ENCODE assay signal across 22 cellular contexts in the genomic region with DNA sequence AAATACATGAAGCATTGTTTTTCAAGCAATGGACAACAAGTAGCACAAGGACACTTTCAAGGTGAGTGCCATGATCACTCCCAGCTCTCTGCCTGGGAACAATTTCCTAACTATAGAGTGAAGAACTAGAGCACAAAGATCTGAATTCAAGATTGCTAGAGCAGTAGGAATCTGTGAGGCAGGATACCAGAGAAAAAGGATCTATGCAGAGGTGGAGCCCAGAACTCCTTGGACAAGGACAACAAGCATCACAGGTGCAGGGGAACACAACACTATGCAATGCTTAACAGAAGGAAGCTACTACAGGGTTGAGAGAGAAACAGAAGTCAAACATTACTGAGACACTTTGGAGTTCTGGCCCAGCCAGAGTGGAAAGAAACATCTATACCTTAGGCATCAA. TPM values are rescaled to one million over a fixed set of nuclear protein-coding genes. Genes with fewer than 3 reads are reported as not detected.
DNase-seq lines count a peak whose midpoint lies in the region; ATAC-seq, FAIRE-seq and TF ChIP-seq lines count a peak whose summit lies in the region.
"Had no signal": no experiment of that assay in that cellular context is flagged by ENCODE, and none has a peak within 500 bp of the region (broad histone marks: within the 10 kb centered on the region; RNA-seq: fewer than 3 reads in every experiment).

No MANE protein-coding gene starts in this region.

- no peak overlapping the region for H2BK15ac ChIP-seq in mesenchymal stem cell (ENCODE audit: low read depth, poor library complexity, severe bottlenecking)

- H3K79me2 ChIP-seq in GM23338 (replicated peaks; ENCODE audit: insufficient read depth) (peaks cover 100% of the 10 kb centered on the region), K562 (ENCODE audit: control insufficient read depth, insufficient read depth, low read length) (peaks cover 89% of the 10 kb centered on the region)

- POLR2A ChIA-PET in K562 (lab: Yijun Ruan, JAX) (interaction anchor here (0.6 to 2.9 kb wide), 7 partner anchors 12 to 1040 kb away, joined by 3 to 15 read pairs (median 3); partner anchors contain the start of genes ATL2 and SRSF7), T-cell (lab: Charles Lee) (interaction anchor here in 1 of 2 donors (0.7 to 0.8 kb wide), 2 partner anchors 14 to 399 kb away, joined by 3 read pairs; no protein-coding TSS in a partner anchor)

- CTCF ChIA-PET in K562 (lab: Yijun Ruan, JAX; ENCODE audit: low intra/inter-chr PET ratio) (no interaction called here), T-cell (lab: Charles Lee) (interaction anchor here in 1 of 2 donors (1.0 kb wide), 1 partner anchor 30 kb away, joined by 3 read pairs; no protein-coding TSS in a partner anchor)

- no peak overlapping the region for H3K23ac ChIP-seq in mesenchymal stem cell (ENCODE audit: low read length in 2 of 2)

- H3K4me2 ChIP-seq in GM23338 (no peak overlapping the region), K562 (ENCODE audit: insufficient read depth, low read length) (no peak overlapping the region), mesenchymal stem cell (ENCODE audit: low read length, poor library complexity, severe bottlenecking) (no peak overlapping the region)
- H3K4me2 ChIP-seq: BLaER1 had no signal

- peaks cover 10% of the 10 kb centered on the region for H3K79me1 ChIP-seq in mesenchymal stem cell (replicated peaks; ENCODE audit: low read length, poor library complexity, severe bottlenecking)

- H3K4me1 ChIP-seq in CD4-positive, CD25-positive, alpha-beta regulatory T cell (ENCODE audit: control insufficient read depth, insufficient read depth, low read length, poor library complexity, severe bottlenecking) = peaks cover 7% of the 10 kb centered on the region
- H3K4me1 ChIP-seq in GM23338 (ENCODE audit: insufficient read depth) (peaks cover under 1% of the 10 kb centered on the region), K562 (replicated peaks in 1 of 2; ENCODE audit: control insufficient read depth in 2 of 2, insufficient read depth in 2 of 2, low read length in 2 of 2) (peaks cover 4 to 11% of the 10 kb centered on the region in 2 experiments; a peak in 4 of 5 replicates), mesenchymal stem cell (ENCODE audit: control insufficient read depth, insufficient read depth, low read depth, low read length) (no peaks in the 10 kb centered on the region)
- H3K4me1 ChIP-seq: BLaER1 had no signal

- DNase-seq in CD4-positive, CD25-positive, alpha-beta regulatory T cell = no peak
- DNase-seq in GM23338 (ENCODE audit: low spot score) (peak; percentile 4), K562 (ENCODE audit: extremely low read depth in 1 of 4, low spot score in 3 of 4) (no peak), nephron progenitor cell (no peak), mesenchymal stem cell (no peak), NCI-H1092 (lab: John Stamatoyannopoulos, UW) (no peak), NCI-H2171 (lab: John Stamatoyannopoulos, UW) (no peak), T-cell (no peak)
- DNase-seq: CD8-positive, alpha-beta T cell; DMS53; IMR-90; Karpas-422; NCI-H1436 treated with DMSO at 0.1 percent for 48 hours; NCI-H2029; NCI-H2171 treated with DMSO at 0.1 percent for 48 hours; NCI-H446 had no signal

- H3K4me3 Mint-ChIP-seq in CD4-positive, CD25-positive, alpha-beta regulatory T cell = peak overlapping the region in 2 of 4 donors; percentile 9 to 62
- H3K4me3 Mint-ChIP-seq in GM23338 (no peak overlapping the region), nephron progenitor cell (no peak overlapping the region), T-cell (no peak overlapping the region)
- H3K4me3 Mint-ChIP-seq: CD8-positive, alpha-beta T cell had no signal

- no peak overlapping the region for H2BK120ac ChIP-seq in mesenchymal stem cell (ENCODE audit: low read depth, low read length)

- H3K27ac Mint-ChIP-seq in CD4-positive, CD25-positive, alpha-beta regulatory T cell = peak overlapping the region in 2 of 3 donors; percentile 68 to 75
- H3K27ac Mint-ChIP-seq in GM23338 = no peak overlapping the region
- peak overlapping the region; percentile 84 for H3K27ac Mint-ChIP-seq in nephron progenitor cell
- no peak overlapping the region for H3K27ac Mint-ChIP-seq in T-cell
- H3K27ac Mint-ChIP-seq: CD8-positive, alpha-beta T cell had no signal

- H3K36me3 Mint-ChIP-seq in CD4-positive, CD25-positive, alpha-beta regulatory T cell = peaks cover 12% of the 10 kb centered on the region
- H3K36me3 Mint-ChIP-seq in GM23338 (ENCODE audit: low read depth) (no peaks in the 10 kb centered on the region; the same call in 1 of the 3 replicates), nephron progenitor cell (ENCODE audit: low read depth) (peaks cover 49% of the 10 kb centered on the region), T-cell (peaks cover 24% of the 10 kb centered on the region)

- H3K36me3 ChIP-seq in CD4-positive, CD25-positive, alpha-beta regulatory T cell (ENCODE audit: control insufficient read depth, insufficient read depth, low read length) = no peaks in the 10 kb centered on the region
- H3K36me3 ChIP-seq in GM23338 (ENCODE audit: insufficient read depth) (no peaks in the 10 kb centered on the region; the same call in 1 of the 2 replicates), K562 (ENCODE audit: control insufficient read depth, insufficient read depth, low read length) (peaks cover 30% of the 10 kb centered on the region; the same call in 1 of the 3 replicates), mesenchymal stem cell (ENCODE audit: control insufficient read depth in 1 of 2, insufficient read depth in 2 of 2, low read depth in 1 of 2, low read length in 2 of 2) (peaks cover 3 to 13% of the 10 kb centered on the region in 2 experiments)

- H3K27ac ChIP-seq in CD4-positive, CD25-positive, alpha-beta regulatory T cell (ENCODE audit: insufficient read depth, low read length, poor library complexity, severe bottlenecking) = no peak overlapping the region
- H3K27ac ChIP-seq in GM23338 (ENCODE audit: low read depth) = no peak overlapping the region
- no peak overlapping the region for H3K27ac ChIP-seq in K562 (ENCODE audit: extremely low read depth, low read depth, low read length)
- no peak overlapping the region for H3K27ac ChIP-seq in mesenchymal stem cell (ENCODE audit: low read length, poor library complexity, severe bottlenecking)
- H3K27ac ChIP-seq: BLaER1, HL-60 had no signal

- TF ChIP-seq POLR2A in K562 (conservative IDR thresholded peaks at IDR 0.05) = no peak

- H3K4me1 Mint-ChIP-seq in CD4-positive, CD25-positive, alpha-beta regulatory T cell = peaks cover 21 to 32% (median 27%) of the 10 kb centered on the region in 4 donors
- H3K4me1 Mint-ChIP-seq in GM23338 (peaks cover 7% of the 10 kb centered on the region), nephron progenitor cell (peaks cover 5% of the 10 kb centered on the region), T-cell (peaks cover 28 to 31% (median 28%) of the 10 kb centered on the region in 3 donors)

- no peaks in the 10 kb centered on the region for H3K27me3 ChIP-seq in CD4-positive, CD25-positive, alpha-beta regulatory T cell (ENCODE audit: control insufficient read depth, insufficient read depth, low read length)
- H3K27me3 ChIP-seq in GM23338 (ENCODE audit: insufficient read depth) = no peaks in the 10 kb centered on the region
- no peaks in the 10 kb centered on the region for H3K27me3 ChIP-seq in K562 (ENCODE audit: control insufficient read depth in 2 of 2, insufficient read depth in 2 of 2, low read length in 2 of 2)
- no peaks in the 10 kb centered on the region for H3K27me3 ChIP-seq in mesenchymal stem cell (ENCODE audit: control insufficient read depth in 1 of 2, insufficient read depth in 1 of 2, low read length in 2 of 2)
- H3K27me3 ChIP-seq: BLaER1 had no signal

- no peak for FAIRE-seq in K562 (lab: Jason Lieb, UNC)
- FAIRE-seq: GM12892, GM18507, RCC 7860 had no signal

- intact Hi-C loops in K562 (cut with micrococcal nuclease) = no loop called here

- H3K9ac ChIP-seq in K562 (ENCODE audit: insufficient read depth in 1 of 2, low read depth in 2 of 2, low read length in 2 of 2) (no peak overlapping the region), mesenchymal stem cell (ENCODE audit: low read length) (no peak overlapping the region)
- H3K9ac ChIP-seq: BLaER1 had no signal

- no peak overlapping the region for H4K91ac ChIP-seq in mesenchymal stem cell (ENCODE audit: low read length)

- BruUV-seq in K562 (replicated peaks; lab: Mats Ljungman, UMichigan) = no TSS peak

- peaks cover 0 to 3% (median 0%) of the 10 kb centered on the region in 7 donors for H3K9me3 Mint-ChIP-seq in CD4-positive, CD25-positive, alpha-beta regulatory T cell
- H3K9me3 Mint-ChIP-seq in GM23338 (no peaks in the 10 kb centered on the region), nephron progenitor cell (peaks cover 27% of the 10 kb centered on the region), T-cell (peaks cover 0 to 5% (median 0%) of the 10 kb centered on the region in 3 donors)
- H3K9me3 Mint-ChIP-seq: CD8-positive, alpha-beta T cell had no signal

- H3K18ac ChIP-seq in mesenchymal stem cell (ENCODE audit: low read depth in 1 of 2, low read length in 2 of 2) = no peak overlapping the region

- in situ Hi-C loops in K562 (cut with MboI) = no loop called here

- TF ChIP-seq CTCF in GM23338 (conservative IDR thresholded peaks at IDR 0.05; ENCODE audit: low read depth in 2 of 2) (no peak), K562 (IDR thresholded peaks at IDR 0.05 in 2 of 3, conservative IDR thresholded peaks at IDR 0.05 in 1 of 3; ENCODE audit: insufficient read depth in 2 of 3, low read depth in 1 of 3, low read length in 3 of 3) (no peak), nephron progenitor cell (IDR thresholded peaks at IDR 0.05) (no peak)

- H4K20me1 ChIP-seq in GM23338 (replicated peaks; ENCODE audit: insufficient read depth) = peaks cover 51% of the 10 kb centered on the region
- H4K20me1 ChIP-seq in K562 (replicated peaks; ENCODE audit: control insufficient read depth, insufficient read depth, low read length) = peaks cover 8% of the 10 kb centered on the region; the same call in 1 of the 2 replicates

- H3F3A ChIP-seq in GM23338 (replicated peaks; ENCODE audit: low read depth) = no peaks in the 10 kb centered on the region

- ATAC-seq in CD4-positive, CD25-positive, alpha-beta regulatory T cell (ENCODE audit: low read depth in 2 of 2) = no peak
- ATAC-seq in GM23338 (peak; percentile 35; the same call in 2 of the 3 replicates), K562 (peak; percentile 64), T-cell (replicated peaks in 1 of 4) (no peak)
- ATAC-seq: CD8-positive, alpha-beta T cell; Right ventricle myocardium inferior had no signal

- no peak overlapping the region for H3K4ac ChIP-seq in mesenchymal stem cell (ENCODE audit: low read depth in 1 of 2, low read length in 2 of 2)

- H3K14ac ChIP-seq in mesenchymal stem cell (ENCODE audit: low read length in 2 of 2) = no peak overlapping the region

- no peak overlapping the region for H2AK5ac ChIP-seq in mesenchymal stem cell (ENCODE audit: low read length, severe bottlenecking)

- H3K4me3 ChIP-seq in CD4-positive, CD25-positive, alpha-beta regulatory T cell (ENCODE audit: low read depth, low read length) = no peak overlapping the region
- H3K4me3 ChIP-seq in GM23338 = no peak overlapping the region
- no peak overlapping the region for H3K4me3 ChIP-seq in K562
- H3K4me3 ChIP-seq in mesenchymal stem cell (ENCODE audit: insufficient read depth in 1 of 2, low read depth in 1 of 2, low read length in 2 of 2) = no peak overlapping the region
- H3K4me3 ChIP-seq: BLaER1 had no signal

- no peak overlapping the region for H2BK12ac ChIP-seq in mesenchymal stem cell (ENCODE audit: low read length in 2 of 2)

- H3K27me3 Mint-ChIP-seq in CD4-positive, CD25-positive, alpha-beta regulatory T cell = no peaks in the 10 kb centered on the region
- H3K27me3 Mint-ChIP-seq in GM23338 (ENCODE audit: insufficient read depth, low read depth, poor library complexity) = peaks cover 1% of the 10 kb centered on the region
- H3K27me3 Mint-ChIP-seq in nephron progenitor cell (ENCODE audit: low read depth, poor library complexity) = no peaks in the 10 kb centered on the region
- H3K27me3 Mint-ChIP-seq in T-cell = no peaks in the 10 kb centered on the region

- H4K8ac ChIP-seq in mesenchymal stem cell (ENCODE audit: low read length) = no peak overlapping the region

- H3K9me2 ChIP-seq in GM23338 (ENCODE audit: insufficient read depth) = no peaks in the 10 kb centered on the region

- H2AFZ ChIP-seq in GM23338 (no peak overlapping the region), K562 (ENCODE audit: low read depth, low read length) (no peak overlapping the region), mesenchymal stem cell (ENCODE audit: low read depth, low read length) (no peak overlapping the region)

- TF ChIP-seq RAD21 in K562 (CRISPR knock-in tag; conservative IDR thresholded peaks at IDR 0.05 in 1 of 2, IDR thresholded peaks at IDR 0.05 in 1 of 2) = no peak

- H3K9me3 ChIP-seq in CD4-positive, CD25-positive, alpha-beta regulatory T cell (ENCODE audit: control insufficient read depth in 2 of 2, low read length in 2 of 2) = no peaks in the 10 kb centered on the region
- H3K9me3 ChIP-seq in K562 (replicated peaks; ENCODE audit: control insufficient read depth, insufficient read depth, low read depth, low read length) (no peaks in the 10 kb centered on the region), mesenchymal stem cell (ENCODE audit: control insufficient read depth, low read length) (no peaks in the 10 kb centered on the region)

- TF ChIP-seq EP300 in K562 (IDR thresholded peaks at IDR 0.05; ENCODE audit: low read length) = no peak

- no peak overlapping the region for H2BK5ac ChIP-seq in mesenchymal stem cell (ENCODE audit: low read depth, low read length, poor library complexity, severe bottlenecking)

- H3K9me1 ChIP-seq in K562 (ENCODE audit: control insufficient read depth, insufficient read depth, low read length) = no peaks in the 10 kb centered on the region

RNA-seq across cellular contexts. Expression of gene ATL2, which starts 24.7 kb away (rescaled TPM):
- 60.9 TPM for total RNA-seq in CD4-positive, CD25-positive, alpha-beta regulatory T cell
- polyA plus RNA-seq in CD4-positive, CD25-positive, alpha-beta regulatory T cell = 10 to 100 TPM; 16.0 to 34.0 (median 22.2) TPM
- total RNA-seq in GM23338 (2014; rRNA removed; shearing (Covaris generic)) = 121 and 140 TPM in 2 replicates
- polyA plus RNA-seq in GM23338 (2016; fragmentation: Nextera tagmentation; extraction: Ambion mirVana) (25.7 and 30.2 TPM in 2 replicates), K562 (2011; rRNA removed) (57.7 and 77.0 TPM in 2 replicates), K562 (2014; fragmentation: Illumina TruSeq; extraction: Trizol) (56.8 and 60.5 TPM in 2 replicates), K562 (2014; fragmentation: Nextera tagmentation; extraction: Ambion mirVana) (10 to 100 TPM; 12.0 to 18.3 TPM), K562 (2014; rRNA removed) (63.0 and 69.3 TPM in 2 replicates)
- 205 and 381 TPM in 2 replicates for total RNA-seq in K562 (2011; cell fraction: chromatin; rRNA removed; ENCODE audit: low replicate concordance)
- 125 and 161 TPM in 2 replicates for total RNA-seq in K562 (2011; cell fraction: nucleolus; rRNA removed)
- total RNA-seq in K562 (2011; cell fraction: nucleoplasm; rRNA removed) = 140 and 164 TPM in 2 replicates
- total RNA-seq in K562 (2014; rRNA removed) (73.3 and 86.1 TPM in 2 replicates), K562 (2014; rRNA removed; fragmentation: Illumina TruSeq; extraction: Trizol) (80.8 and 92.2 TPM in 2 replicates), K562 (2015; rRNA removed; fragmentation: Illumina TruSeq; extraction: Trizol) (66.2 and 70.2 TPM in 2 replicates), K562 (2021) (71.3 and 72.1 TPM in 2 replicates), T-cell (10 to 100 TPM; 43.6 to 60.1 (median 50.0) TPM)
- polyA plus RNA-seq in K562 (2011; cell fraction: cytosol; rRNA removed) = 49.6 and 61.3 TPM in 2 replicates
- 98.8 and 112 TPM in 2 replicates for polyA plus RNA-seq in K562 (2011; cell fraction: nucleus; rRNA removed)
- 36.9 and 41.3 TPM in 2 replicates for polyA plus RNA-seq in K562 (2012)
- 181 and 188 TPM in 2 replicates for polyA minus RNA-seq in K562 (2011; rRNA and poly(A)+ RNA removed)
- polyA minus RNA-seq in K562 (2011; cell fraction: cytosol; rRNA and poly(A)+ RNA removed) = 39.6 and 57.6 TPM in 2 replicates
- polyA minus RNA-seq in K562 (2011; cell fraction: nucleus; rRNA and poly(A)+ RNA removed) = 129 and 178 TPM in 2 replicates
- 12.1 TPM for polyA plus RNA-seq in mesenchymal stem cell (2013, experiment 1 of 2)
- 12.3 TPM for polyA plus RNA-seq in mesenchymal stem cell (2013, experiment 2 of 2)

Comparison
In these comparisons a context has a peak if more than half of its experiments do, and no peak if none do; other contexts are left out.
1. ATAC-seq: peak in GM23338 (single experiment) and K562 (single experiment); none in CD4-positive, CD25-positive, alpha-beta regulatory T cell (0 of 2) and T-cell (0 of 4).
2. H3K27ac Mint-ChIP-seq: peak in CD4-positive, CD25-positive, alpha-beta regulatory T cell (2 of 3) and nephron progenitor cell (single experiment); none in GM23338 (single experiment) and T-cell (0 of 2).